In genomic region chr4:20681263-20681662, GRCh38 we compare ENCODE assay signal across 20 cellular contexts.
"Had no signal": no experiment of that assay in that cellular context is flagged by ENCODE, and none has a peak within 500 bp of the region (broad histone marks: within the 10 kb centered on the region; RNA-seq: fewer than 3 reads in every experiment).

No MANE protein-coding gene starts in this region.

- H3K4me3 ChIP-seq: K562, SJCRH30 had no signal

- DNase-seq: Kasumi-1, MM.1S, NCI-H1092 treated with DMSO at 0.1 percent for 48 hours, NCI-H1436, NCI-H187, NCI-H2029, NCI-H2081 treated with DMSO at 0.1 percent for 48 hours, NCI-H2171, NCI-H226, NCI-H446, NCI-H510A, NCI-H524 treated with DMSO at 0.1 percent for 48 hours, NCI-H774, SHP77, SJCRH30 had no signal

- ATAC-seq: HepG2, K562, Panc1 had no signal

- H3K4me1 ChIP-seq: SJCRH30 had no signal

- H3K27ac ChIP-seq: KMS-11, RWPE1, SJCRH30 had no signal

- H3K36me3 ChIP-seq: SJCRH30 had no signal

- H3K9me3 ChIP-seq: SJCRH30 had no signal
